18 cellular contexts compared by ENCODE assay signal in genomic region chr7:90350032-90350431, GRCh38. TPM values are rescaled to one million over a fixed set of nuclear protein-coding genes. Genes with fewer than 3 reads are reported as not detected.
"Had no signal": no experiment of that assay in that cellular context is flagged by ENCODE, and none has a peak within 500 bp of the region (broad histone marks: within the 10 kb centered on the region; RNA-seq: fewer than 3 reads in every experiment).

No MANE protein-coding gene starts in this region.

RNA-seq across cellular contexts. Expression of gene FAM237B, which starts 28.9 kb away (rescaled TPM):
- total RNA-seq: naive thymus-derived CD8-positive, alpha-beta T cell; osteocyte; pancreas; posterior vena cava; prostate gland; pulmonary artery endothelial cell; right atrium auricular region; sciatic nerve; smooth muscle cell; spleen; suprapubic skin; testis; transverse colon; upper lobe of right lung; urinary bladder; uterus had no signal
- polyA plus RNA-seq: naive thymus-derived CD8-positive, alpha-beta T cell; neural cell; pancreas; smooth muscle cell; spleen; thymus; urinary bladder had no signal
